18 cellular contexts compared by ENCODE assay signal in the genomic region with DNA sequence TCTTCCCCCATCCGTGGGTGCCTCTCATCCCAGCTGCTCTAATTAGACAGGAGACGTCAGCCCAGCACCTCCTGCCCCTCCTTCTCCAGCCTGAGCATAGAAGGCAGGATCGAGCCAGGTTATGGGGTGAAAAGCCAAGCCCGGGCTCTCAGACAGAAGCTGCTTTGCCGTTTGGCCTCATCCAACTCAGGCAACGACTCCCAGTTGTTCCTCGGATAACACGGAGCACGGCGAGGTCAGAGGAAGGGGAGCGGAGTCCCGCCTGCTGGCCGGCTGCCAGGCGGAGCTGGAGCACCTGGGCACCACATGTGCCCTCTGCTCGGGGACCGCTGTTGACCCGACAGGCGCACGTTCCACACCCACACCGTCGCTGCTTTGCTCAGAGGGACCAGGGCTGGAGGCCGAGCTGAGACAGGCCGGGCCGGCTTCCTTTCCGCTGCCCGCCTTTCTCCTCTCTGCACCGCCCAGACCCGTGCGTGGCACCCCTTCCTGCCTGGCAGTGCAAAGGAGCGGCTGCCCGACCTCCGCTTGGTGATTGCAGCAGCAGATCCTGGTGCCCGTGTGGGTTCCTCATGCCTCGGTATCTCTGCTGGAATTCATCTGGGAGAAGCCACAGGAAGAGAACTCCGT. TPM values are rescaled to one million over a fixed set of nuclear protein-coding genes. Genes with fewer than 3 reads are reported as not detected.
DNase-seq lines count a peak whose midpoint lies in the region; TF ChIP-seq lines count a peak whose summit lies in the region.
"Had no signal": no experiment of that assay in that cellular context is flagged by ENCODE, and none has a peak within 500 bp of the region (broad histone marks: within the 10 kb centered on the region; RNA-seq: fewer than 3 reads in every experiment).

No MANE protein-coding gene starts in this region.

- BruUV-seq in PC-9 (replicated peaks; lab: Mats Ljungman, UMichigan): no TSS peak

- H3K4me3 ChIP-seq in PC-9 (no peak overlapping the region), fibroblast of villous mesenchyme (ENCODE audit: low read depth, low read length) (no peak overlapping the region), ascending aorta (peak overlapping the region in 1 of 2 donors; percentile 7)

- H3K4me1 Mint-ChIP-seq in type B pancreatic cell (ENCODE audit: unreplicated experiment): peaks cover 12% of the 10 kb centered on the region

- H3K27me3 Mint-ChIP-seq in type B pancreatic cell: peaks cover 43% of the 10 kb centered on the region

- no peaks in the 10 kb centered on the region for H3F3A ChIP-seq in PC-9 (ENCODE audit: insufficient read depth, low read depth)

- H3K9me3 ChIP-seq in PC-9 (ENCODE audit: insufficient read depth, low read depth) (no peaks in the 10 kb centered on the region), ascending aorta (no peaks in the 10 kb centered on the region)

- peak overlapping the region; percentile 52 for H3K4me2 ChIP-seq in PC-9

- TF ChIP-seq CTCF in PC-9 (conservative IDR thresholded peaks at IDR 0.05): no peak
- TF ChIP-seq CTCF in fibroblast of villous mesenchyme (IDR thresholded peaks at IDR 0.05; ENCODE audit: insufficient read depth, low read depth, low read length): no peak
- TF ChIP-seq CTCF in type B pancreatic cell (conservative IDR thresholded peaks at IDR 0.05): no peak
- no peak for TF ChIP-seq CTCF in ascending aorta (IDR thresholded peaks at IDR 0.05)

- intact Hi-C loops in PC-9 (cut with micrococcal nuclease; ENCODE audit: unreplicated experiment): no loop called here
- intact Hi-C loops in ascending aorta (cut with DNase I): no loop called here

- POLR2A ChIA-PET in PC-9 (lab: Charles Lee; ENCODE audit: unreplicated experiment): no interaction called here

- no peaks in the 10 kb centered on the region for H4K20me1 ChIP-seq in PC-9 (ENCODE audit: insufficient read depth)

- peak overlapping the region; percentile 68 for H3K4me3 Mint-ChIP-seq in type B pancreatic cell
- H3K4me3 Mint-ChIP-seq: activated T-cell treated with anti-CD3 and anti-CD28 coated beads, Interleukin-2, amount 50 U/mL, for 72 hours had no signal

- H3K4me1 ChIP-seq in PC-9 (replicated peaks; ENCODE audit: insufficient read depth) (no peaks in the 10 kb centered on the region), ascending aorta (peaks cover 4 to 11% of the 10 kb centered on the region in 2 donors)

- no peaks in the 10 kb centered on the region for H3K9me2 ChIP-seq in PC-9 (ENCODE audit: insufficient read depth)

- no peaks in the 10 kb centered on the region for H3K9me3 Mint-ChIP-seq in type B pancreatic cell
- H3K9me3 Mint-ChIP-seq: activated T-cell treated with anti-CD3 and anti-CD28 coated beads, Interleukin-2, amount 50 U/mL, for 72 hours had no signal

- H3K27ac ChIP-seq in PC-9 (no peak overlapping the region), ascending aorta (no peak overlapping the region)

- peaks cover 76% of the 10 kb centered on the region for H3K27me3 ChIP-seq in PC-9 (ENCODE audit: insufficient read depth, low read depth)
- H3K27me3 ChIP-seq in ascending aorta: peaks cover 5% of the 10 kb centered on the region

- H2AFZ ChIP-seq in PC-9: no peak overlapping the region

- no peaks in the 10 kb centered on the region for H3K79me2 ChIP-seq in PC-9 (ENCODE audit: low read depth)

- CTCF ChIA-PET in PC-9 (lab: Charles Lee): no interaction called here

- DNase-seq in SHP77 (lab: John Stamatoyannopoulos, UW) (peak; percentile 40 to 48), SHP77 treated with DMSO at 0.1 percent for 48 hours (lab: John Stamatoyannopoulos, UW) (no peak), PC-9 (no peak), fibroblast of villous mesenchyme (ENCODE audit: low read depth) (peak; percentile 18), type B pancreatic cell (ENCODE audit: extremely low spot score, unreplicated experiment) (no peak), dedifferentiated amniotic fluid mesenchymal stem cell (ENCODE audit: extremely low spot score) (no peak), ascending aorta (ENCODE audit: low spot score in 2 of 2) (no peak), nucleus accumbens (lab: John Stamatoyannopoulos, UW) (no peak)
- DNase-seq: activated CD4-positive, alpha-beta T cell treated with anti-CD3 and anti-CD28 coated beads for 48 hours; activated T-cell treated with anti-CD3 and anti-CD28 coated beads, Interleukin-2, amount 50 U/mL, for 72 hours; effector memory CD4-positive, alpha-beta T cell; KBM-7; NCI-H187; stimulated activated CD4-positive, alpha-beta T cell treated with anti-CD3 and anti-CD28 coated beads, Interleukin-2, amount 100 ng/mL, for 24 hours had no signal

- H3K36me3 ChIP-seq in PC-9 (ENCODE audit: low read depth) (no peaks in the 10 kb centered on the region), ascending aorta (no peaks in the 10 kb centered on the region)

- no peaks in the 10 kb centered on the region for H3K36me3 Mint-ChIP-seq in type B pancreatic cell

- H3K27ac Mint-ChIP-seq in type B pancreatic cell: no peak overlapping the region
- H3K27ac Mint-ChIP-seq: activated T-cell treated with anti-CD3 and anti-CD28 coated beads, Interleukin-2, amount 50 U/mL, for 72 hours had no signal

RNA-seq across cellular contexts. Expression of a gene that starts 21.6 kb away (rescaled TPM):
- total RNA-seq in PC-9 (2021): not detected in 2 replicates
- total RNA-seq in fibroblast of villous mesenchyme: not detected in 2 replicates
- total RNA-seq in type B pancreatic cell (ENCODE audit: low replicate concordance): 0.48 TPM in 1 of 2 replicates, not detected in the other
- total RNA-seq in ascending aorta: not detected
- total RNA-seq: activated T-cell treated with anti-CD3 and anti-CD28 coated beads, Interleukin-2, amount 50 U/mL, for 72 hours; frontal cortex; pulmonary artery endothelial cell; T-helper 1 cell treated with Interleukin-12 subunit alpha and Interleukin-12 subunit beta and Interleukin-4 antibody, amounts not matched to agents 30 ng/mL and 1 ng/mL, for 36 hours; ureter had no signal

RNA-seq across cellular contexts. Expression of a gene that starts 51.1 kb away (rescaled TPM):
- total RNA-seq in PC-9 (2021) (51.2 and 65.1 TPM in 2 replicates), fibroblast of villous mesenchyme (11.7 and 17.4 TPM in 2 replicates), type B pancreatic cell (ENCODE audit: low replicate concordance) (16.1 and 19.4 TPM in 2 replicates), ascending aorta (5.6 TPM)

Comparison
In these comparisons a context has a peak if more than half of its experiments do, and no peak if none do; other contexts are left out.
1. DNase-seq: peak in SHP77 (2 of 2) and fibroblast of villous mesenchyme (single experiment); none in SHP77 treated with DMSO at 0.1 percent for 48 hours (single experiment), PC-9 (0 of 2), type B pancreatic cell (single experiment), dedifferentiated amniotic fluid mesenchymal stem cell (single experiment), ascending aorta (0 of 2) and nucleus accumbens (0 of 56).